15 cellular contexts compared by ENCODE assay signal in genomic region chr17:42537826-42538451, GRCh38. TPM values are rescaled to one million over a fixed set of nuclear protein-coding genes. Genes with fewer than 3 reads are reported as not detected.
DNase-seq lines count a peak whose midpoint lies in the region; TF ChIP-seq lines count a peak whose summit lies in the region.
"Had no signal": no experiment of that assay in that cellular context is flagged by ENCODE, and none has a peak within 500 bp of the region (broad histone marks: within the 10 kb centered on the region; RNA-seq: fewer than 3 reads in every experiment).

No MANE protein-coding gene starts in this region.

- TF ChIP-seq CTCF in KMS-11 (conservative IDR thresholded peaks at IDR 0.05; ENCODE audit: low read depth, low read length) (no peak), osteoblast (IDR thresholded peaks at IDR 0.05; ENCODE audit: extremely low read depth, low read depth, low read length) (no peak), esophagus squamous epithelium (IDR thresholded peaks at IDR 0.05) (no peak)

- H3K36me3 Mint-ChIP-seq in T-helper 1 cell treated with Interleukin-12 subunit alpha and Interleukin-12 subunit beta and Interleukin-4 antibody, amounts not matched to agents 30 μg/mL and 1 μg/mL, for 36 hours (ENCODE audit: low read depth) = peaks cover 18% of the 10 kb centered on the region

- no peak for DNase-seq in T-helper 1 cell
- no peak for DNase-seq in adipocyte (ENCODE audit: low read depth)
- peak; percentile 79 for DNase-seq in osteoblast (ENCODE audit: insufficient read length, low spot score, missing footprints)
- DNase-seq in esophagus squamous epithelium (lab: John Stamatoyannopoulos, UW) = no peak
- no peak for DNase-seq in GF-D8 (lab: John Stamatoyannopoulos, UW)
- no peak for DNase-seq in posterior vena cava (ENCODE audit: low spot score)
- DNase-seq: ACHN, cerebellar nuclear complex, KG1, NCI-H2081, Peyer's patch had no signal

- H3K4me1 ChIP-seq in KMS-11 (ENCODE audit: low read depth, poor library complexity, severe bottlenecking) = peaks cover 33% of the 10 kb centered on the region
- peaks cover 18% of the 10 kb centered on the region for H3K4me1 ChIP-seq in adipocyte (ENCODE audit: control insufficient read depth, insufficient read depth, low read length)
- H3K4me1 ChIP-seq in osteoblast (ENCODE audit: insufficient read depth, low read length) = peaks cover 13% of the 10 kb centered on the region
- peaks cover 17 to 41% (median 20%) of the 10 kb centered on the region in 3 donors for H3K4me1 ChIP-seq in esophagus squamous epithelium

- no peak overlapping the region for H3K9ac ChIP-seq in KMS-11
- peak overlapping the region; percentile 89 for H3K9ac ChIP-seq in adipocyte (ENCODE audit: low read length)

- WGBS in esophagus squamous epithelium, 2 donors = 85 to 91% methylated on average over 3 to 4 of the region's 5 CpGs

- H4K20me1 ChIP-seq in KMS-11 (ENCODE audit: insufficient read depth) = no peaks in the 10 kb centered on the region
- H4K20me1 ChIP-seq in osteoblast (ENCODE audit: insufficient read depth, low read length) = peaks cover 10% of the 10 kb centered on the region

- peaks cover 15% of the 10 kb centered on the region; the same call in 1 of the 2 replicates for H3K79me2 ChIP-seq in KMS-11 (ENCODE audit: insufficient read depth, low read depth)
- H3K79me2 ChIP-seq in osteoblast (ENCODE audit: insufficient read depth, low read length) = peaks cover 25% of the 10 kb centered on the region

- H3K4me2 ChIP-seq in KMS-11 = peak overlapping the region; percentile 98; the same call in 1 of the 2 replicates
- no peak overlapping the region for H3K4me2 ChIP-seq in osteoblast (ENCODE audit: insufficient read depth, low read length)

- peaks cover 41% of the 10 kb centered on the region for H3K4me1 Mint-ChIP-seq in T-helper 1 cell treated with Interleukin-12 subunit alpha and Interleukin-12 subunit beta and Interleukin-4 antibody, amounts not matched to agents 30 μg/mL and 1 μg/mL, for 36 hours (ENCODE audit: low read depth)

- intact Hi-C loops in esophagus squamous epithelium (cut with DNase I) (no loop called here), posterior vena cava (cut with DNase I) (no loop called here)

- H3K9me3 ChIP-seq in adipocyte (ENCODE audit: control insufficient read depth, low read length) = no peaks in the 10 kb centered on the region
- H3K9me3 ChIP-seq in osteoblast (ENCODE audit: low read depth, low read length) = no peaks in the 10 kb centered on the region
- no peaks in the 10 kb centered on the region for H3K9me3 ChIP-seq in esophagus squamous epithelium
- H3K9me3 ChIP-seq: mucosa of descending colon, Peyer's patch, tibial nerve had no signal

- H3K27ac ChIP-seq in KMS-11 (no peak overlapping the region), osteoblast (ENCODE audit: low read depth, low read length) (no peak overlapping the region), esophagus squamous epithelium (peak overlapping the region in 1 of 4 donors; percentile 19)

- H3K36me3 ChIP-seq in KMS-11 (ENCODE audit: insufficient read depth) (no peaks in the 10 kb centered on the region), adipocyte (ENCODE audit: control insufficient read depth, insufficient read depth, low read length, severe bottlenecking) (peaks cover 44% of the 10 kb centered on the region), osteoblast (ENCODE audit: insufficient read depth, low read length) (peaks cover 30% of the 10 kb centered on the region), esophagus squamous epithelium (peaks cover 6 to 49% (median 18%) of the 10 kb centered on the region in 3 donors)

- no peaks in the 10 kb centered on the region for H3K9me3 Mint-ChIP-seq in T-helper 1 cell treated with Interleukin-12 subunit alpha and Interleukin-12 subunit beta and Interleukin-4 antibody, amounts not matched to agents 30 μg/mL and 1 μg/mL, for 36 hours

- H3K4me3 Mint-ChIP-seq in T-helper 1 cell treated with Interleukin-12 subunit alpha and Interleukin-12 subunit beta and Interleukin-4 antibody, amounts not matched to agents 30 μg/mL and 1 μg/mL, for 36 hours = peak overlapping the region; percentile 68

- H2AFZ ChIP-seq in KMS-11 (ENCODE audit: low read depth) = no peak overlapping the region
- H2AFZ ChIP-seq in osteoblast (ENCODE audit: low read length) = no peak overlapping the region

- H3K27ac Mint-ChIP-seq in T-helper 1 cell treated with Interleukin-12 subunit alpha and Interleukin-12 subunit beta and Interleukin-4 antibody, amounts not matched to agents 30 μg/mL and 1 μg/mL, for 36 hours = peak overlapping the region; percentile 21

- H3K4me3 ChIP-seq in KMS-11 (IDR thresholded peaks at IDR 0.05; ENCODE audit: insufficient read depth, low read depth, low read length) (no peak overlapping the region), adipocyte (ENCODE audit: low read length) (peak overlapping the region; percentile 90), osteoblast (ENCODE audit: insufficient read depth, low read length) (no peak overlapping the region), esophagus squamous epithelium (no peak overlapping the region)
- H3K4me3 ChIP-seq: mucosa of descending colon had no signal

- TF ChIP-seq POLR2A in esophagus squamous epithelium (IDR thresholded peaks at IDR 0.05) = no peak

- H3K27me3 ChIP-seq in KMS-11 (ENCODE audit: insufficient read depth, low read depth) (no peaks in the 10 kb centered on the region), adipocyte (replicated peaks; ENCODE audit: control insufficient read depth, insufficient read depth, low read length) (no peaks in the 10 kb centered on the region), osteoblast (ENCODE audit: insufficient read depth, low read length) (no peaks in the 10 kb centered on the region), esophagus squamous epithelium (no peaks in the 10 kb centered on the region)
- H3K27me3 ChIP-seq: Peyer's patch, tibial nerve had no signal

- H3K27me3 Mint-ChIP-seq in T-helper 1 cell treated with Interleukin-12 subunit alpha and Interleukin-12 subunit beta and Interleukin-4 antibody, amounts not matched to agents 30 μg/mL and 1 μg/mL, for 36 hours (ENCODE audit: low read depth) = peaks cover 8% of the 10 kb centered on the region

RNA-seq across cellular contexts. Expression of gene NAGLU, which starts 1.9 kb away (rescaled TPM):
- total RNA-seq in osteoblast (91.6 and 99.0 TPM in 2 replicates), esophagus squamous epithelium (10 to 100 TPM; 19.2 to 39.0 (median 26.5) TPM), posterior vena cava (10 to 100 TPM; 27.1 to 36.0 TPM)

RNA-seq across cellular contexts. Expression of gene HSD17B1, which starts 14.8 kb away (rescaled TPM):
- 1.1 and 1.5 TPM in 2 replicates for total RNA-seq in osteoblast
- 10 to 100 TPM in 1 of 4 donors, 1 to 10 TPM in 3; 3.0 to 11.8 (median 6.6) TPM for total RNA-seq in esophagus squamous epithelium
- 1 to 10 TPM in 1 of 2 donors, under 1 TPM in 1; 0.67 to 1.2 TPM for total RNA-seq in posterior vena cava

RNA-seq across cellular contexts. Expression of gene COASY, which starts 24.0 kb away (rescaled TPM):
- total RNA-seq in osteoblast (13.0 and 13.4 TPM in 2 replicates), esophagus squamous epithelium (10 to 100 TPM; 34.1 to 52.2 (median 46.5) TPM), posterior vena cava (10 to 100 TPM; 34.0 TPM)

RNA-seq across cellular contexts. Expression of gene MLX, which starts 29.0 kb away (rescaled TPM):
- total RNA-seq in osteoblast (43.4 and 44.8 TPM in 2 replicates), esophagus squamous epithelium (10 to 100 TPM; 34.0 to 47.9 (median 39.9) TPM), posterior vena cava (10 to 100 TPM; 27.5 to 28.5 TPM)

RNA-seq across cellular contexts. Expression of gene PSMC3IP, which starts 39.6 kb away (rescaled TPM):
- total RNA-seq in osteoblast (1.8 TPM in 2 replicates), esophagus squamous epithelium (1 to 10 TPM in 3 of 4 donors, under 1 TPM in 1; 0.61 to 4.8 (median 2.8) TPM), posterior vena cava (1 to 10 TPM; 4.1 to 4.7 TPM)
